ENCODE assay signal across 11 cellular contexts in genomic region chr10:10865303-10865702, GRCh38.
"Had no signal": no experiment of that assay in that cellular context is flagged by ENCODE, and none has a peak within 500 bp of the region (broad histone marks: within the 10 kb centered on the region; RNA-seq: fewer than 3 reads in every experiment).

No MANE protein-coding gene starts in this region.

- H3K27me3 ChIP-seq: dorsolateral prefrontal cortex, esophagus squamous epithelium, tibial nerve had no signal

- H3K27ac ChIP-seq: dorsolateral prefrontal cortex, esophagus squamous epithelium, lower lobe of right lung, tibial nerve had no signal

- FAIRE-seq: small intestine had no signal

- H3K36me3 ChIP-seq: esophagus squamous epithelium, lower lobe of right lung, tibial nerve had no signal

- H3K4me3 ChIP-seq: dorsolateral prefrontal cortex, esophagus squamous epithelium, lower lobe of right lung, tibial nerve had no signal

- DNase-seq: activated CD4-positive, alpha-beta T cell treated with anti-CD3 and anti-CD28 coated beads, Interleukin-2, amount 50 U/mL, for 4 hours; activated T-cell treated with anti-CD3 and anti-CD28 coated beads, Interleukin-2, amount 50 U/mL, for 1 hour; amygdala; dorsolateral prefrontal cortex; esophagus squamous epithelium; hypothalamus; left cardiac atrium; lower lobe of right lung; naive thymus-derived CD4-positive, alpha-beta T cell; small intestine had no signal

- H3K9me3 ChIP-seq: esophagus squamous epithelium, lower lobe of right lung, tibial nerve had no signal

- H3K4me1 ChIP-seq: lower lobe of right lung had no signal
